Comparison of ENCODE assay signal across 30 cellular contexts in genomic region chr5:74885170-74885569, GRCh38. TPM values are rescaled to one million over a fixed set of nuclear protein-coding genes. Genes with fewer than 3 reads are reported as not detected.
DNase-seq lines count a peak whose midpoint lies in the region; ATAC-seq, FAIRE-seq and TF ChIP-seq lines count a peak whose summit lies in the region.
"Had no signal": no experiment of that assay in that cellular context is flagged by ENCODE, and none has a peak within 500 bp of the region (broad histone marks: within the 10 kb centered on the region; RNA-seq: fewer than 3 reads in every experiment).

No MANE protein-coding gene starts in this region.

- H2BK120ac ChIP-seq in H9 (ENCODE audit: low read depth, low read length, poor library complexity, severe bottlenecking) (no peak overlapping the region), mesendoderm (ENCODE audit: low read depth, low read length) (peak overlapping the region; percentile 82)

- TF ChIP-seq CTCF in H9 (conservative IDR thresholded peaks at IDR 0.05) (no peak), GM12878 (IDR thresholded peaks at IDR 0.05 in 2 of 3, conservative IDR thresholded peaks at IDR 0.05 in 1 of 3; ENCODE audit: control insufficient read depth in 2 of 3, extremely low read depth in 1 of 3, insufficient read depth in 1 of 3, low read depth in 3 of 3, low read length in 3 of 3) (no peak), omental fat pad (IDR thresholded peaks at IDR 0.05) (no peak), pancreas (IDR thresholded peaks at IDR 0.05) (no peak)

- peaks cover 24 to 35% of the 10 kb centered on the region in 2 experiments for H3K4me1 Mint-ChIP-seq in H9
- H3K4me1 Mint-ChIP-seq: CD4-positive, CD25-positive, alpha-beta regulatory T cell; naive B cell had no signal

- POLR2A ChIA-PET in GM12878 (lab: Charles Lee): no interaction called here

- H3K4me1 ChIP-seq in H9 (ENCODE audit: insufficient read depth, low read length): peaks cover 2% of the 10 kb centered on the region; the same call in 1 of the 2 replicates
- peaks cover 6% of the 10 kb centered on the region for H3K4me1 ChIP-seq in GM12878 (ENCODE audit: control insufficient read depth, insufficient read depth, low read length)
- H3K4me1 ChIP-seq in mesendoderm (ENCODE audit: control insufficient read depth, low read depth, low read length): peaks cover 3% of the 10 kb centered on the region
- no peaks in the 10 kb centered on the region for H3K4me1 ChIP-seq in pancreas
- H3K4me1 ChIP-seq: thyroid gland had no signal

- no peak overlapping the region for H3K4me2 ChIP-seq in H9 (ENCODE audit: insufficient read depth, insufficient read length, low read length)
- no peak overlapping the region for H3K4me2 ChIP-seq in GM12878 (ENCODE audit: control insufficient read depth, insufficient read depth)
- H3K4me2 ChIP-seq in mesendoderm (ENCODE audit: low read length): no peak overlapping the region

- no peak overlapping the region for H3K23ac ChIP-seq in H9 (ENCODE audit: insufficient read length, low read depth, low read length)
- H3K23ac ChIP-seq in mesendoderm (ENCODE audit: low read length): no peak overlapping the region

- H3K79me2 ChIP-seq in H9 (ENCODE audit: insufficient read depth, low read length) (no peaks in the 10 kb centered on the region), GM12878 (ENCODE audit: control insufficient read depth, insufficient read depth, low read length) (no peaks in the 10 kb centered on the region), mesendoderm (ENCODE audit: control insufficient read depth, insufficient read depth, low read length) (no peaks in the 10 kb centered on the region)

- no peak overlapping the region for H4K5ac ChIP-seq in H9 (ENCODE audit: insufficient read length, low read depth, low read length)
- H4K5ac ChIP-seq in mesendoderm (ENCODE audit: low read length): no peak overlapping the region

- no peak overlapping the region for H3T11ph ChIP-seq in H9 (ENCODE audit: low read length)

- H3K27me3 Mint-ChIP-seq in H9 (ENCODE audit: low read depth): no peaks in the 10 kb centered on the region
- H3K27me3 Mint-ChIP-seq: dendritic cell treated with granulocyte-macrophage colony-stimulating factor and Interleukin-4, amounts not matched to agents 40 ng/mL and 50 ng/mL, for 4 days; stimulated activated naive CD8-positive, alpha-beta T cell treated with anti-CD3 and anti-CD28 coated beads, Interleukin-15, Interleukin-2, amounts not matched to agents 100 ng/mL and 50 ng/mL, for 24 hours had no signal

- H3K4me3 ChIP-seq in GM12878 (no peak overlapping the region), mesendoderm (ENCODE audit: low read length) (no peak overlapping the region), pancreas (no peak overlapping the region)
- H3K4me3 ChIP-seq: skin epidermis, thyroid gland had no signal

- RAD21 ChIA-PET in GM12878 (lab: Charles Lee; ENCODE audit: unreplicated experiment): no interaction called here

- FAIRE-seq in GM12878 (lab: Jason Lieb, UNC): no peak
- FAIRE-seq in pancreas (lab: Jason Lieb, UNC): no peak
- FAIRE-seq: endometrium, frontal cortex, G401.6 had no signal

- H2AK5ac ChIP-seq in H9 (ENCODE audit: insufficient read length, low read length) (no peak overlapping the region), mesendoderm (ENCODE audit: low read length) (no peak overlapping the region)

- no peak overlapping the region for H3K18ac ChIP-seq in H9 (ENCODE audit: insufficient read length, low read depth, low read length)
- peak overlapping the region; percentile 80 for H3K18ac ChIP-seq in mesendoderm (ENCODE audit: low read length)

- no peak for DNase-seq in H9
- DNase-seq in NCI-H446 treated with DMSO at 0.1 percent for 48 hours (lab: John Stamatoyannopoulos, UW): peak; percentile 29
- no peak for DNase-seq in GM12878 (ENCODE audit: low read depth, low spot score)
- peak; percentile 74 for DNase-seq in mesendoderm
- DNase-seq in omental fat pad (ENCODE audit: low spot score): no peak
- no peak for DNase-seq in sciatic nerve (ENCODE audit: low spot score)
- no peak for DNase-seq in SW 1271 (lab: John Stamatoyannopoulos, UW)
- no peak for DNase-seq in pancreas
- DNase-seq: activated CD4-positive, alpha-beta T cell treated with anti-CD3 and anti-CD28 coated beads for 1 hour; activated CD8-positive, alpha-beta T cell treated with anti-CD3 and anti-CD28 coated beads, Interleukin-2, amount 10 ng/mL, durations not matched to agents 7 days and 5 days; activated effector memory CD4-positive, alpha-beta T cell treated with Interleukin-2 at 50 U/mL for 16 hours; anterior cingulate cortex; CD4-positive, CD25-positive, alpha-beta regulatory T cell; hippocampal formation; immature natural killer cell; left ventricle myocardium superior; naive B cell; NCI-H1048; NCI-H187; NCI-H69; nucleus accumbens; thyroid gland had no signal

- no peak overlapping the region for H3K4me3 Mint-ChIP-seq in H9
- H3K4me3 Mint-ChIP-seq: activated CD8-positive, alpha-beta T cell treated with anti-CD3 and anti-CD28 coated beads, Interleukin-2, amount 10 ng/mL, durations not matched to agents 7 days and 5 days; activated naive CD8-positive, alpha-beta T cell; CD4-positive, CD25-positive, alpha-beta regulatory T cell; dendritic cell treated with granulocyte-macrophage colony-stimulating factor and Interleukin-4, amounts not matched to agents 40 ng/mL and 50 ng/mL, for 4 days; immature natural killer cell; naive B cell; stimulated activated naive CD8-positive, alpha-beta T cell treated with anti-CD3 and anti-CD28 coated beads, Interleukin-15, Interleukin-2, amounts not matched to agents 100 ng/mL and 50 ng/mL, for 24 hours had no signal

- H3K79me1 ChIP-seq in H9 (ENCODE audit: insufficient read depth, low read depth, low read length, poor library complexity, severe bottlenecking) (no peaks in the 10 kb centered on the region), mesendoderm (ENCODE audit: low read length) (no peaks in the 10 kb centered on the region)

- CTCF ChIA-PET in GM12878 (lab: Yijun Ruan, JAX): no interaction called here

- H4K8ac ChIP-seq in H9 (replicated peaks; ENCODE audit: insufficient read length, low read depth, low read length) (no peak overlapping the region), mesendoderm (ENCODE audit: low read depth, low read length) (no peak overlapping the region)

- H2BK20ac ChIP-seq in H9 (ENCODE audit: low read depth, low read length, poor library complexity, severe bottlenecking): no peak overlapping the region

- H2BK12ac ChIP-seq in H9 (ENCODE audit: insufficient read length, low read depth, low read length): no peak overlapping the region

- no peaks in the 10 kb centered on the region for H3K27me3 ChIP-seq in H9 (ENCODE audit: insufficient read depth, low read length)
- H3K27me3 ChIP-seq in GM12878 (replicated peaks in 1 of 2; ENCODE audit: control insufficient read depth in 2 of 2, insufficient read depth in 2 of 2, low read length in 1 of 2): no peaks in the 10 kb centered on the region
- H3K27me3 ChIP-seq in mesendoderm (ENCODE audit: insufficient read depth, low read length, poor library complexity): no peaks in the 10 kb centered on the region
- H3K27me3 ChIP-seq in pancreas: no peaks in the 10 kb centered on the region
- H3K27me3 ChIP-seq: thyroid gland had no signal

- H3K27ac Mint-ChIP-seq in H9: peak overlapping the region in 2 of 3 experiments; percentile 28 to 38; a peak in 1 of 7 replicates
- H3K27ac Mint-ChIP-seq: activated CD8-positive, alpha-beta T cell treated with anti-CD3 and anti-CD28 coated beads, Interleukin-2, amount 10 ng/mL, durations not matched to agents 7 days and 5 days; activated naive CD8-positive, alpha-beta T cell; CD4-positive, CD25-positive, alpha-beta regulatory T cell; dendritic cell treated with granulocyte-macrophage colony-stimulating factor and Interleukin-4, amounts not matched to agents 40 ng/mL and 50 ng/mL, for 4 days; immature natural killer cell; stimulated activated naive CD8-positive, alpha-beta T cell treated with anti-CD3 and anti-CD28 coated beads, Interleukin-15, Interleukin-2, amounts not matched to agents 100 ng/mL and 50 ng/mL, for 24 hours had no signal

- H3K9ac ChIP-seq in H9 (ENCODE audit: extremely low read depth, insufficient read length, low read length): no peak overlapping the region
- no peak overlapping the region for H3K9ac ChIP-seq in GM12878 (ENCODE audit: control insufficient read depth, insufficient read depth, low read length)
- no peak overlapping the region for H3K9ac ChIP-seq in mesendoderm (ENCODE audit: low read length)

- no peaks in the 10 kb centered on the region for H3K23me2 ChIP-seq in H9 (ENCODE audit: insufficient read length, low read depth, low read length, poor library complexity, severe bottlenecking)

- H3K36me3 ChIP-seq in GM12878 (ENCODE audit: control insufficient read depth in 2 of 2, insufficient read depth in 2 of 2, low read length in 1 of 2): no peaks in the 10 kb centered on the region
- no peaks in the 10 kb centered on the region for H3K36me3 ChIP-seq in mesendoderm (ENCODE audit: control insufficient read depth, insufficient read depth, low read length)
- no peaks in the 10 kb centered on the region for H3K36me3 ChIP-seq in pancreas
- H3K36me3 ChIP-seq: thyroid gland had no signal

- no peak for TF ChIP-seq POLR2A in GM12878 (IDR thresholded peaks at IDR 0.05; ENCODE audit: low read depth, low read length)

- H3K9me3 ChIP-seq in H9 (ENCODE audit: control insufficient read depth, low read depth, low read length) (no peaks in the 10 kb centered on the region), GM12878 (replicated peaks; ENCODE audit: control insufficient read depth, insufficient read depth, low read length) (no peaks in the 10 kb centered on the region), pancreas (no peaks in the 10 kb centered on the region)
- H3K9me3 ChIP-seq: thyroid gland had no signal

- no peak for TF ChIP-seq RAD21 in GM12878 (IDR thresholded peaks at IDR 0.05; ENCODE audit: insufficient read depth, low read depth, low read length)

- no peaks in the 10 kb centered on the region for H3K36me3 Mint-ChIP-seq in H9 (ENCODE audit: insufficient read depth in 1 of 3, low read depth in 3 of 3)
- H3K36me3 Mint-ChIP-seq: activated naive CD8-positive, alpha-beta T cell; CD4-positive, CD25-positive, alpha-beta regulatory T cell; naive B cell had no signal

- no peak overlapping the region for H3K14ac ChIP-seq in H9 (ENCODE audit: insufficient read depth, low read length)

- SMC1A ChIA-PET in GM12878 (lab: Charles Lee; ENCODE audit: uncharacterized antibody, unreplicated experiment): no interaction called here

- H3K27ac ChIP-seq in H9 (ENCODE audit: insufficient read length, low read depth, low read length) (no peak overlapping the region), GM12878 (ENCODE audit: control insufficient read depth, insufficient read depth) (no peak overlapping the region), mesendoderm (ENCODE audit: low read depth, low read length) (no peak overlapping the region), pancreas (no peak overlapping the region)
- H3K27ac ChIP-seq: RWPE1, skin epidermis, thyroid gland had no signal

- no peak overlapping the region for H2BK15ac ChIP-seq in H9 (ENCODE audit: low read depth, low read length)
- no peak overlapping the region for H2BK15ac ChIP-seq in mesendoderm (replicated peaks; ENCODE audit: low read depth)

- no peak overlapping the region for H2BK5ac ChIP-seq in H9 (ENCODE audit: insufficient read length, low read length)
- H2BK5ac ChIP-seq in mesendoderm (ENCODE audit: low read length): peak overlapping the region; percentile 6

- no peak overlapping the region for H2AFZ ChIP-seq in H9 (ENCODE audit: low read length)
- no peak overlapping the region for H2AFZ ChIP-seq in GM12878 (ENCODE audit: control insufficient read depth, low read depth, low read length)

- TF ChIP-seq EP300 in GM12878 (IDR thresholded peaks at IDR 0.05; ENCODE audit: borderline replicate concordance in 1 of 2, control insufficient read depth in 1 of 2, low read depth in 2 of 2, low read length in 2 of 2): no peak

- peak; percentile 7; the same call in 2 of the 3 replicates for ATAC-seq in GM12878
- no peak for ATAC-seq in omental fat pad (ENCODE audit: low FRiP score)
- ATAC-seq in sciatic nerve: no peak
- ATAC-seq in pancreas: no peak
- ATAC-seq: activated CD8-positive, alpha-beta T cell treated with anti-CD3 and anti-CD28 coated beads, Interleukin-2, amount 10 ng/mL, durations not matched to agents 7 days and 5 days; left ventricle myocardium superior had no signal

- H3K4ac ChIP-seq in H9 (ENCODE audit: low read depth, low read length) (no peak overlapping the region), mesendoderm (ENCODE audit: low read depth, low read length) (peak overlapping the region; percentile 52)

- H4K91ac ChIP-seq in H9 (ENCODE audit: insufficient read length, low read depth, low read length): no peak overlapping the region

- BruUV-seq in GM12878 (replicated peaks; lab: Mats Ljungman, UMichigan): no TSS peak

- H4K20me1 ChIP-seq in H9 (ENCODE audit: control insufficient read depth, insufficient read depth, insufficient read length): no peaks in the 10 kb centered on the region
- H4K20me1 ChIP-seq in GM12878 (ENCODE audit: control insufficient read depth, insufficient read depth): no peaks in the 10 kb centered on the region

- in situ Hi-C loops in GM12878 (cut with MboI): no loop called here

- no peaks in the 10 kb centered on the region; a peak in 1 of 5 replicates for H3K9me3 Mint-ChIP-seq in H9
- H3K9me3 Mint-ChIP-seq: CD4-positive, CD25-positive, alpha-beta regulatory T cell; dendritic cell treated with granulocyte-macrophage colony-stimulating factor and Interleukin-4, amounts not matched to agents 40 ng/mL and 50 ng/mL, for 4 days; immature natural killer cell; naive B cell; stimulated activated naive CD8-positive, alpha-beta T cell treated with anti-CD3 and anti-CD28 coated beads, Interleukin-15, Interleukin-2, amounts not matched to agents 100 ng/mL and 50 ng/mL, for 24 hours had no signal

- intact Hi-C loops in GM12878 (cut with micrococcal nuclease; ENCODE audit: unreplicated experiment): no loop called here
- intact Hi-C loops in sciatic nerve (cut with DNase I): no loop called here
- intact Hi-C loops in pancreas (cut with DNase I): no loop called here

- H3K56ac ChIP-seq in H9 (ENCODE audit: insufficient read length, low read depth, low read length): no peak overlapping the region
- H3K56ac ChIP-seq in mesendoderm (ENCODE audit: low read length): peak overlapping the region; percentile 29

RNA-seq across cellular contexts. Expression of gene FAM169A, which starts 19.0 kb away (rescaled TPM):
- total RNA-seq in H9 (2021) (63.1 and 67.7 TPM in 2 replicates), GM12878 (2014; rRNA removed) (4.9 and 6.5 TPM in 2 replicates), GM12878 (2014; rRNA removed; fragmentation: Illumina TruSeq; extraction: Trizol) (4.7 and 5.2 TPM in 2 replicates), GM12878 (2021) (4.1 and 4.5 TPM in 2 replicates), omental fat pad (under 1 TPM; 0.19 to 0.96 (median 0.30) TPM), sciatic nerve (11.4 TPM), pancreas (1 to 10 TPM in 5 of 6 donors, under 1 TPM in 1; 0.28 to 2.3 (median 1.6) TPM)
- 1.3 and 2.4 TPM in 2 replicates for total RNA-seq in GM12878 (2013; cell fraction: nucleolus; rRNA removed)
- polyA plus RNA-seq in GM12878 (2011; ENCODE audit: low read depth): 0.22 TPM
- polyA plus RNA-seq in GM12878 (2011; rRNA removed) (15.4 and 25.9 TPM in 2 replicates), GM12878 (2014; fragmentation: Illumina TruSeq; extraction: Trizol) (3.4 and 4.6 TPM in 2 replicates), GM12878 (2014; fragmentation: Nextera tagmentation; extraction: Ambion mirVana) (under 1 TPM; 0.37 to 0.46 TPM), GM12878 (2014; rRNA removed) (1.7 and 4.8 TPM in 2 replicates), GM12878 (2016; fragmentation: Nextera tagmentation; extraction: Ambion mirVana) (1 to 10 TPM; 4.9 to 5.9 TPM), pancreas (1 to 10 TPM in 1 of 2 donors, under 1 TPM in 1; 0.61 to 2.4 TPM)
- polyA plus RNA-seq in GM12878 (2011; cell fraction: cytosol; rRNA removed): 7.0 and 7.7 TPM in 2 replicates
- polyA plus RNA-seq in GM12878 (2011; cell fraction: nucleus; rRNA removed): 13.1 and 13.9 TPM in 2 replicates
- polyA plus RNA-seq in GM12878 (2012): 0.38 and 0.93 TPM in 2 replicates
- 22.1 and 31.3 TPM in 2 replicates for polyA minus RNA-seq in GM12878 (2011; rRNA and poly(A)+ RNA removed)
- 8.6 and 11.4 TPM in 2 replicates for polyA minus RNA-seq in GM12878 (2011; cell fraction: cytosol; rRNA and poly(A)+ RNA removed)
- 14.6 and 22.4 TPM in 2 replicates for polyA minus RNA-seq in GM12878 (2011; cell fraction: nucleus; rRNA and poly(A)+ RNA removed)
- 25.3 TPM for polyA plus RNA-seq in mesendoderm (2013, experiment 1 of 2)
- polyA plus RNA-seq in mesendoderm (2013, experiment 2 of 2): 24.4 TPM

Comparison
In these comparisons a context has a peak if more than half of its experiments do, and no peak if none do; other contexts are left out.
1. DNase-seq: peak in NCI-H446 treated with DMSO at 0.1 percent for 48 hours (single experiment) and mesendoderm (single experiment); none in H9 (single experiment), GM12878 (single experiment), omental fat pad (single experiment), sciatic nerve (single experiment), SW 1271 (0 of 2) and pancreas (0 of 6).